Comparison of ENCODE assay signal across 8 cellular contexts in the genomic region with DNA sequence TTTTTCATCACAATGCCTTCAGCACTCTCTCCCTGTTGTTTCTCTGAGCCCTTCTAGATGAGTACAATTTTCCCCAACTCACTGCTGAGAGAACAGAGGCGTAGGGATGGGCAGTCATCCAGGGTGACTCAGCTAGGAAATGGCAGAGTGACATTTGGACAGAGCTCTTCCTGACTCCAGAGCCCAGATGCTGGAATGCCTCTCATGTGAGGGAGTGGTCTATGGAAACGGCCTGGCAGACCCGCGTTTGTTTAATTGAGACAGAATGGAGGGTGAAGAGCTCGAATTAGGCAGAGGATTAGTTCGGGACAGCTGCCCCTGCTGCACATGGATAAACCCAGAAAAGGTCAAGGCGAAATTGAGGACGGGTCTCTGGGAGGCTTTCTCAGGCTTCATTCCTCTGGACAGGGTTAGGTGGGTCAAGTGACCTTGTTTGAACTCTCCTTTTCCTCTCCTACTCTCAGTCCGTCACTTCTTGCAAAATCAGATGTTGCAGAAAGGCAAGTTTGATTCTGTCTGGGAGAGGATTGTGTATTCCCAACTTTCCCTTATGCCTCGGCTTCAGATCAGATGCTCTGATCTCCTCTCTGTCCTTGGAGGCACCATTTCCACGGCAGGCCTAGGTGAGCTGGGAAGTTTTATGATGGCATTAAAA. TPM values are rescaled to one million over a fixed set of nuclear protein-coding genes. Genes with fewer than 3 reads are reported as not detected.
A peak's percentile ranks its signal among the peaks of the same experiment; 100 is the strongest.
DNase-seq lines count a peak whose midpoint lies in the region; ATAC-seq, FAIRE-seq and TF ChIP-seq lines count a peak whose summit lies in the region.

No MANE protein-coding gene starts in this region.

- H3K27me3 ChIP-seq in K562 (ENCODE audit: control insufficient read depth in 2 of 2, insufficient read depth in 2 of 2, low read length in 2 of 2): no peaks in the 10 kb centered on the region
- no peaks in the 10 kb centered on the region for H3K27me3 ChIP-seq in suprapubic skin

- peak overlapping the region; percentile 10 to 56; a peak in 2 of 4 replicates for H3K9ac ChIP-seq in K562 (ENCODE audit: insufficient read depth in 1 of 2, low read depth in 2 of 2, low read length in 2 of 2)

- H3K27ac ChIP-seq in K562 (ENCODE audit: extremely low read depth, low read depth, low read length) (peak overlapping the region; percentile 9; the same call in 1 of the 3 replicates), suprapubic skin (peak overlapping the region; percentile 66)

- H3K9me3 ChIP-seq in K562 (replicated peaks; ENCODE audit: control insufficient read depth, insufficient read depth, low read depth, low read length): no peaks in the 10 kb centered on the region
- H3K9me3 ChIP-seq in suprapubic skin: no peaks in the 10 kb centered on the region

- peak overlapping the region; percentile 80 for H2AFZ ChIP-seq in K562 (ENCODE audit: low read depth, low read length)

- H3K4me1 ChIP-seq in K562 (replicated peaks in 1 of 2; ENCODE audit: control insufficient read depth in 2 of 2, insufficient read depth in 2 of 2, low read length in 2 of 2) (peaks cover 17 to 43% of the 10 kb centered on the region in 2 experiments), suprapubic skin (peaks cover 59% of the 10 kb centered on the region)

- no peak overlapping the region for H3K4me3 ChIP-seq in K562
- no peak overlapping the region for H3K4me3 ChIP-seq in suprapubic skin

- H3K36me3 ChIP-seq in K562 (ENCODE audit: control insufficient read depth, insufficient read depth, low read length) (no peaks in the 10 kb centered on the region), suprapubic skin (no peaks in the 10 kb centered on the region)

- no peak for TF ChIP-seq EP300 in K562 (IDR thresholded peaks at IDR 0.05; ENCODE audit: low read length)
- TF ChIP-seq EP300 in suprapubic skin (IDR thresholded peaks at IDR 0.05): no peak

- no peak overlapping the region for H3K4me3 Mint-ChIP-seq in activated CD8-positive, alpha-beta T cell treated with anti-CD3 and anti-CD28 coated beads, Interleukin-2, amount 10 ng/mL, durations not matched to agents 7 days and 5 days

- no peaks in the 10 kb centered on the region for H3K9me3 Mint-ChIP-seq in activated CD8-positive, alpha-beta T cell treated with anti-CD3 and anti-CD28 coated beads, Interleukin-2, amount 10 ng/mL, durations not matched to agents 7 days and 5 days (ENCODE audit: insufficient read depth)

- in situ Hi-C loops in K562 (cut with MboI): no loop called here

- no peaks in the 10 kb centered on the region for H3K36me3 Mint-ChIP-seq in activated CD8-positive, alpha-beta T cell treated with anti-CD3 and anti-CD28 coated beads, Interleukin-2, amount 10 ng/mL, durations not matched to agents 7 days and 5 days (ENCODE audit: low read depth)

- no peaks in the 10 kb centered on the region for H3K9me1 ChIP-seq in K562 (ENCODE audit: control insufficient read depth, insufficient read depth, low read length)

- peak; percentile 69 for FAIRE-seq in K562 (lab: Jason Lieb, UNC)

- peaks cover 62% of the 10 kb centered on the region for H3K27me3 Mint-ChIP-seq in activated CD8-positive, alpha-beta T cell treated with anti-CD3 and anti-CD28 coated beads, Interleukin-2, amount 10 ng/mL, durations not matched to agents 7 days and 5 days (ENCODE audit: low read depth)

- TF ChIP-seq CTCF in K562 (IDR thresholded peaks at IDR 0.05 in 2 of 3, conservative IDR thresholded peaks at IDR 0.05 in 1 of 3; ENCODE audit: insufficient read depth in 2 of 3, low read depth in 1 of 3, low read length in 3 of 3): no peak
- TF ChIP-seq CTCF in suprapubic skin (IDR thresholded peaks at IDR 0.05): no peak

- CTCF ChIA-PET in K562 (lab: Yijun Ruan, JAX; ENCODE audit: low intra/inter-chr PET ratio): no interaction called here
- CTCF ChIA-PET in activated CD8-positive, alpha-beta T cell treated with anti-CD3 and anti-CD28 coated beads, Interleukin-2, amount 10 ng/mL, durations not matched to agents 7 days and 5 days (lab: Charles Lee): no interaction called here

- ATAC-seq in K562: peak; percentile 69
- ATAC-seq in activated CD8-positive, alpha-beta T cell treated with anti-CD3 and anti-CD28 coated beads, Interleukin-2, amount 10 ng/mL, durations not matched to agents 7 days and 5 days: no peak

- TF ChIP-seq RAD21 in K562 (CRISPR knock-in tag; conservative IDR thresholded peaks at IDR 0.05 in 1 of 2, IDR thresholded peaks at IDR 0.05 in 1 of 2): no peak

- TF ChIP-seq POLR2A in K562 (conservative IDR thresholded peaks at IDR 0.05) (no peak), suprapubic skin (IDR thresholded peaks at IDR 0.05) (no peak)

- no peaks in the 10 kb centered on the region for H3K79me2 ChIP-seq in K562 (ENCODE audit: control insufficient read depth, insufficient read depth, low read length)

- POLR2A ChIA-PET in K562 (lab: Yijun Ruan, JAX): interaction anchor here (0.7 to 2.6 kb wide), 6 partner anchors 8 to 38 kb away, joined by 3 to 9 read pairs (median 3); no protein-coding TSS in a partner anchor
- POLR2A ChIA-PET in activated CD8-positive, alpha-beta T cell treated with anti-CD3 and anti-CD28 coated beads, Interleukin-2, amount 10 ng/mL, durations not matched to agents 7 days and 5 days (lab: Charles Lee): no interaction called here

- no peak overlapping the region for H3K27ac Mint-ChIP-seq in activated CD8-positive, alpha-beta T cell treated with anti-CD3 and anti-CD28 coated beads, Interleukin-2, amount 10 ng/mL, durations not matched to agents 7 days and 5 days

- peak; percentile 61 for DNase-seq in HS-5 (ENCODE audit: low read depth)
- DNase-seq in K562 (ENCODE audit: extremely low read depth in 1 of 4, low spot score in 3 of 4): peak; percentile 52 to 64 (median 56)
- DNase-seq in iPS-NIHi11 (ENCODE audit: low spot score): peak; percentile 38
- DNase-seq in suprapubic skin (ENCODE audit: low spot score in 2 of 2): peak; percentile 93
- no peak for DNase-seq in NCI-H1436 treated with DMSO at 0.1 percent for 48 hours (lab: John Stamatoyannopoulos, UW)
- no peak for DNase-seq in activated T-cell treated with anti-CD3 and anti-CD28 coated beads, Interleukin-2, amount 50 U/mL, for 1 hour
- DNase-seq in GDM1 (lab: John Stamatoyannopoulos, UW): no peak
- no peak for DNase-seq in activated CD8-positive, alpha-beta T cell treated with anti-CD3 and anti-CD28 coated beads, Interleukin-2, amount 10 ng/mL, durations not matched to agents 7 days and 5 days

- H4K20me1 ChIP-seq in K562 (replicated peaks; ENCODE audit: control insufficient read depth, insufficient read depth, low read length): no peaks in the 10 kb centered on the region

- no TSS peak for BruUV-seq in K562 (replicated peaks; lab: Mats Ljungman, UMichigan)

- intact Hi-C loops in K562 (cut with micrococcal nuclease): no loop called here

- peaks cover 15% of the 10 kb centered on the region for H3K4me1 Mint-ChIP-seq in activated CD8-positive, alpha-beta T cell treated with anti-CD3 and anti-CD28 coated beads, Interleukin-2, amount 10 ng/mL, durations not matched to agents 7 days and 5 days (ENCODE audit: low read depth)

- 23% methylated on average over 11 of the region's 11 CpGs for WGBS in K562 (ENCODE audit: insufficient coverage, low coverage, missing lambda C conversion rate)
- WGBS in suprapubic skin: 31% methylated on average over 11 of the region's 11 CpGs

- H3K4me2 ChIP-seq in K562 (ENCODE audit: insufficient read depth, low read length): peak overlapping the region; percentile 60

TF ChIP-seq in K562, 482 proteins besides CTCF, POLR2A, EP300 and RAD21 (continues in another document):
- TF ChIP-seq, protein P1, sequence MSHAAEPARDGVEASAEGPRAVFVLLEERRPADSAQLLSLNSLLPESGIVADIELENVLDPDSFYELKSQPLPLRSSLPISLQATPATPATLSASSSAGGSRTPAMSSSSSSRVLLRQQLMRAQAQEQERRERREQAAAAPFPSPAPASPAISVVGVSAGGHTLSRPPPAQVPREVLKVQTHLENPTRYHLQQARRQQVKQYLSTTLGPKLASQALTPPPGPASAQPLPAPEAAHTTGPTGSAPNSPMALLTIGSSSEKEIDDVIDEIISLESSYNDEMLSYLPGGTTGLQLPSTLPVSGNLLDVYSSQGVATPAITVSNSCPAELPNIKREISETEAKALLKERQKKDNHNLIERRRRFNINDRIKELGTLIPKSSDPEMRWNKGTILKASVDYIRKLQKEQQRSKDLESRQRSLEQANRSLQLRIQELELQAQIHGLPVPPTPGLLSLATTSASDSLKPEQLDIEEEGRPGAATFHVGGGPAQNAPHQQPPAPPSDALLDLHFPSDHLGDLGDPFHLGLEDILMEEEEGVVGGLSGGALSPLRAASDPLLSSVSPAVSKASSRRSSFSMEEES (CRISPR knock-in tag; IDR thresholded peaks at IDR 0.05): no peak
- no peak for TF ChIP-seq RBM15 (IDR thresholded peaks at IDR 0.05; ENCODE audit: insufficient read depth, low read length)
- peak in 1 of 2 experiments; percentile 27; a peak in 1 of 4 replicates for TF ChIP-seq RCOR1 (IDR thresholded peaks at IDR 0.05; ENCODE audit: borderline replicate concordance in 1 of 2, low read depth in 2 of 2, low read length in 2 of 2)
- no peak for TF ChIP-seq KAT8 (IDR thresholded peaks at IDR 0.05; ENCODE audit: low read depth)
- peak; percentile 15 for TF ChIP-seq FOS (IDR thresholded peaks at IDR 0.05; ENCODE audit: extremely low read depth, insufficient read length)
- no peak for TF ChIP-seq NR2F6 (CRISPR knock-in tag; IDR thresholded peaks at IDR 0.05)

RNA-seq across cellular contexts. Expression of a gene that starts 7.6 kb away (rescaled TPM):
- 49.1 and 50.2 TPM in 2 replicates for total RNA-seq in K562 (2011; cell fraction: chromatin; rRNA removed; ENCODE audit: low replicate concordance)
- 42.2 and 44.7 TPM in 2 replicates for total RNA-seq in K562 (2011; cell fraction: nucleolus; rRNA removed)
- total RNA-seq in K562 (2011; cell fraction: nucleoplasm; rRNA removed): 44.7 and 67.3 TPM in 2 replicates
- 93.1 and 104 TPM in 2 replicates for total RNA-seq in K562 (2014; rRNA removed)
- total RNA-seq in K562 (2014; rRNA removed; fragmentation: Illumina TruSeq; extraction: Trizol): 85.1 and 96.3 TPM in 2 replicates
- total RNA-seq in K562 (2015; rRNA removed; fragmentation: Illumina TruSeq; extraction: Trizol): 39.2 and 41.5 TPM in 2 replicates
- total RNA-seq in K562 (2021): 87.3 and 96.2 TPM in 2 replicates
- 79.9 and 126 TPM in 2 replicates for polyA plus RNA-seq in K562 (2011; rRNA removed)
- 57.1 and 58.2 TPM in 2 replicates for polyA plus RNA-seq in K562 (2011; cell fraction: cytosol; rRNA removed)
- polyA plus RNA-seq in K562 (2011; cell fraction: nucleus; rRNA removed): 75.1 and 102 TPM in 2 replicates
- polyA plus RNA-seq in K562 (2012): 22.8 and 56.1 TPM in 2 replicates
- polyA plus RNA-seq in K562 (2014; fragmentation: Illumina TruSeq; extraction: Trizol): 90.9 and 91.5 TPM in 2 replicates
- 10 to 100 TPM in 1 of 2 experiments, 1 to 10 TPM in 1; 6.9 to 19.6 TPM for polyA plus RNA-seq in K562 (2014; fragmentation: Nextera tagmentation; extraction: Ambion mirVana)
- 98.0 and 118 TPM in 2 replicates for polyA plus RNA-seq in K562 (2014; rRNA removed)
- polyA minus RNA-seq in K562 (2011; rRNA and poly(A)+ RNA removed): 48.8 and 65.2 TPM in 2 replicates
- 20.9 and 37.0 TPM in 2 replicates for polyA minus RNA-seq in K562 (2011; cell fraction: cytosol; rRNA and poly(A)+ RNA removed)
- polyA minus RNA-seq in K562 (2011; cell fraction: nucleus; rRNA and poly(A)+ RNA removed): 39.8 and 45.0 TPM in 2 replicates
- 10 to 100 TPM in 1 of 4 donors, 1 to 10 TPM in 3; 2.1 to 11.1 (median 7.0) TPM for total RNA-seq in suprapubic skin
- total RNA-seq in activated CD8-positive, alpha-beta T cell treated with anti-CD3 and anti-CD28 coated beads, Interleukin-2, amount 10 ng/mL, durations not matched to agents 7 days and 5 days: not detected

Comparison
In these comparisons a context has a peak if more than half of its experiments do, and no peak if none do; other contexts are left out.
1. DNase-seq: peak in HS-5 (single experiment), K562 (4 of 4), iPS-NIHi11 (single experiment) and suprapubic skin (2 of 2); none in NCI-H1436 treated with DMSO at 0.1 percent for 48 hours (single experiment), activated T-cell treated with anti-CD3 and anti-CD28 coated beads, Interleukin-2, amount 50 U/mL, for 1 hour (single experiment), GDM1 (single experiment) and activated CD8-positive, alpha-beta T cell treated with anti-CD3 and anti-CD28 coated beads, Interleukin-2, amount 10 ng/mL, durations not matched to agents 7 days and 5 days (single experiment).